1 cellular context compared by ENCODE assay signal in genomic region chr22:23850136-23850611, GRCh38.
TF ChIP-seq lines count a peak whose summit lies in the region.

No MANE protein-coding gene starts in this region.

TF ChIP-seq in GM12878, 131 proteins besides CTCF, POLR2A, EP300 and RAD21:
- no peak for TF ChIP-seq CBX5 (IDR thresholded peaks at IDR 0.05; ENCODE audit: low read depth)
- TF ChIP-seq SRF (IDR thresholded peaks at IDR 0.05; ENCODE audit: low read depth in 2 of 2, low read length in 2 of 2), result peak in 1 of 2 experiments; percentile 48; a peak in 1 of 4 replicates
- TF ChIP-seq BMI1 (IDR thresholded peaks at IDR 0.05; ENCODE audit: borderline replicate concordance), result no peak
- no peak for TF ChIP-seq EZH2 (IDR thresholded peaks at IDR 0.05; ENCODE audit: borderline replicate concordance, control insufficient read depth, low read depth, low read length)
- no peak for TF ChIP-seq CEBPZ (IDR thresholded peaks at IDR 0.05; ENCODE audit: low read depth, low read length)
- no peak for TF ChIP-seq SP1 (IDR thresholded peaks at IDR 0.05; ENCODE audit: low read depth, low read length)
- TF ChIP-seq NR2F1 (conservative IDR thresholded peaks at IDR 0.05), result peak; percentile 56; the same call in 1 of the 2 replicates
- TF ChIP-seq BCL3 (IDR thresholded peaks at IDR 0.05; ENCODE audit: borderline replicate concordance, insufficient read depth, low read depth, low read length, poor library complexity, severe bottlenecking), result no peak
- TF ChIP-seq ESRRA (IDR thresholded peaks at IDR 0.05; ENCODE audit: low read length), result peak; percentile 37; the same call in 1 of the 2 replicates
- no peak for TF ChIP-seq FOS (IDR thresholded peaks at IDR 0.05; ENCODE audit: borderline replicate concordance, extremely low read depth, insufficient read length)
- TF ChIP-seq MEF2B (IDR thresholded peaks at IDR 0.05; ENCODE audit: partially characterized antibody, poor library complexity, severe bottlenecking), result no peak
- peak; percentile 87 for TF ChIP-seq MLLT1 (IDR thresholded peaks at IDR 0.05)
- peak; percentile 61; the same call in 1 of the 2 replicates for TF ChIP-seq PAX5 (IDR thresholded peaks at IDR 0.05; ENCODE audit: borderline replicate concordance, low read depth, low read length)
- no peak for TF ChIP-seq RUNX3 (IDR thresholded peaks at IDR 0.05; ENCODE audit: low read length)
- TF ChIP-seq POLR2AphosphoS5 (IDR thresholded peaks at IDR 0.05; ENCODE audit: low read length), result no peak
- no peak for TF ChIP-seq CREB1 (IDR thresholded peaks at IDR 0.05; ENCODE audit: low read depth)
- no peak for TF ChIP-seq RCOR1 (conservative IDR thresholded peaks at IDR 0.05; ENCODE audit: low read depth, low read length)
TF ChIP-seq in GM12878: peak in this region for 5.
